Comparison of ENCODE assay signal across 8 cellular contexts in genomic region chr1:26788836-26789611, GRCh38. TPM values are rescaled to one million over a fixed set of nuclear protein-coding genes. Genes with fewer than 3 reads are reported as not detected.
DNase-seq lines count a peak whose midpoint lies in the region; ATAC-seq and TF ChIP-seq lines count a peak whose summit lies in the region.

No MANE protein-coding gene starts in this region.

- H3K27me3 ChIP-seq in ectodermal cell (ENCODE audit: control insufficient read depth, insufficient read depth, low read length, poor library complexity, severe bottlenecking) (no peaks in the 10 kb centered on the region), lower lobe of right lung (ENCODE audit: low read depth) (no peaks in the 10 kb centered on the region)

- H3K4me1 Mint-ChIP-seq in activated CD4-positive, alpha-beta memory T cell treated with anti-CD3 and anti-CD28 coated beads, Interleukin-2, amount 10 ng/mL, durations not matched to agents 7 days and 5 days = peaks cover 72% of the 10 kb centered on the region

- peak overlapping the region; percentile 100 for H3K27ac Mint-ChIP-seq in activated CD4-positive, alpha-beta memory T cell treated with anti-CD3 and anti-CD28 coated beads, Interleukin-2, amount 10 ng/mL, durations not matched to agents 7 days and 5 days

- H3K4me3 Mint-ChIP-seq in activated CD4-positive, alpha-beta memory T cell treated with anti-CD3 and anti-CD28 coated beads, Interleukin-2, amount 10 ng/mL, durations not matched to agents 7 days and 5 days = peak overlapping the region; percentile 79

- peak; percentile 83 for DNase-seq in D341Med (ENCODE audit: low spot score)
- DNase-seq in NCI-H748 (lab: John Stamatoyannopoulos, UW; ENCODE audit: unreplicated experiment) = peak; percentile 82
- peak; percentile 89 for DNase-seq in activated CD4-positive, alpha-beta memory T cell treated with anti-CD3 and anti-CD28 coated beads, Interleukin-2, amount 10 ng/mL, durations not matched to agents 7 days and 5 days
- peak; percentile 90 for DNase-seq in lower lobe of right lung
- peak; percentile 65 to 77 (median 73) for DNase-seq in stimulated activated CD4-positive, alpha-beta T cell treated with anti-CD3 and anti-CD28 coated beads, TNF-alpha, amount 100 ng/mL, for 1 hour (ENCODE audit: low read depth in 3 of 3, low spot score in 1 of 3)

- ATAC-seq in HG03439 (IDR thresholded peaks at IDR 0.05; ENCODE audit: unreplicated experiment) (peak; percentile 32), lower lobe of right lung (peak; percentile 78 to 80), HG02970 (IDR thresholded peaks at IDR 0.05; ENCODE audit: low FRiP score, unreplicated experiment) (no peak)

- peaks cover 27% of the 10 kb centered on the region for H3K4me1 ChIP-seq in ectodermal cell (ENCODE audit: control insufficient read depth, insufficient read depth, low read length)
- peaks cover 43% of the 10 kb centered on the region for H3K4me1 ChIP-seq in lower lobe of right lung

- intact Hi-C loops in lower lobe of right lung (cut with DNase I) = loop anchor here (10.0 kb wide), 1 partner anchor 94 kb away; the partner anchor contains the start of gene ARID1A

- H3K27ac ChIP-seq in ectodermal cell (ENCODE audit: insufficient read depth, low read depth, low read length, poor library complexity, severe bottlenecking) = no peak overlapping the region
- peak overlapping the region; percentile 98 for H3K27ac ChIP-seq in lower lobe of right lung

- H3K9me3 ChIP-seq in ectodermal cell (ENCODE audit: control insufficient read depth, low read length) (no peaks in the 10 kb centered on the region), lower lobe of right lung (no peaks in the 10 kb centered on the region)

- H3K36me3 Mint-ChIP-seq in activated CD4-positive, alpha-beta memory T cell treated with anti-CD3 and anti-CD28 coated beads, Interleukin-2, amount 10 ng/mL, durations not matched to agents 7 days and 5 days (ENCODE audit: low read depth) = peaks cover 16% of the 10 kb centered on the region

- H3K9me3 Mint-ChIP-seq in activated CD4-positive, alpha-beta memory T cell treated with anti-CD3 and anti-CD28 coated beads, Interleukin-2, amount 10 ng/mL, durations not matched to agents 7 days and 5 days = no peaks in the 10 kb centered on the region

- CTCF ChIA-PET in activated CD4-positive, alpha-beta memory T cell treated with anti-CD3 and anti-CD28 coated beads, Interleukin-2, amount 10 ng/mL, durations not matched to agents 7 days and 5 days (lab: Charles Lee) = interaction anchor here (0.8 to 8.2 kb wide), 39 partner anchors 8 to 372 kb away, joined by 3 to 221 read pairs (median 5); partner anchors contain the start of gene ARID1A

- POLR2A ChIA-PET in activated CD4-positive, alpha-beta memory T cell treated with anti-CD3 and anti-CD28 coated beads, Interleukin-2, amount 10 ng/mL, durations not matched to agents 7 days and 5 days (lab: Charles Lee) = interaction anchor here (0.6 to 9.4 kb wide), 41 partner anchors 10 to 514 kb away, joined by 3 to 516 read pairs (median 7); partner anchors contain the start of genes ARID1A, DHDDS, GPATCH3 and GPN2

- WGBS in ectodermal cell, 2 experiments = 12 to 13% methylated on average over 19 of the region's 19 CpGs

- no peaks in the 10 kb centered on the region for H3K27me3 Mint-ChIP-seq in activated CD4-positive, alpha-beta memory T cell treated with anti-CD3 and anti-CD28 coated beads, Interleukin-2, amount 10 ng/mL, durations not matched to agents 7 days and 5 days

- peaks cover 5% of the 10 kb centered on the region for H3K36me3 ChIP-seq in ectodermal cell (ENCODE audit: control insufficient read depth, insufficient read depth, low read length)
- peaks cover 16% of the 10 kb centered on the region for H3K36me3 ChIP-seq in lower lobe of right lung

- H3K4me3 ChIP-seq in ectodermal cell (ENCODE audit: insufficient read depth, low read depth, low read length) (peak overlapping the region; percentile 75), lower lobe of right lung (peak overlapping the region; percentile 90)

- TF ChIP-seq CTCF in lower lobe of right lung (IDR thresholded peaks at IDR 0.05) = peak; percentile 94

RNA-seq across cellular contexts. Expression of gene PIGV, which starts 1.3 kb away (rescaled TPM):
- total RNA-seq in activated CD4-positive, alpha-beta memory T cell treated with anti-CD3 and anti-CD28 coated beads, Interleukin-2, amount 10 ng/mL, durations not matched to agents 7 days and 5 days = 10 to 100 TPM; 16.6 to 16.9 TPM
- 14.4 TPM for polyA plus RNA-seq in ectodermal cell (2013, experiment 1 of 4)
- polyA plus RNA-seq in ectodermal cell (2013, experiment 2 of 4) = 12.9 TPM
- 11.8 TPM for polyA plus RNA-seq in ectodermal cell (2013, experiment 3 of 4)
- 12.6 TPM for polyA plus RNA-seq in ectodermal cell (2013, experiment 4 of 4)
- total RNA-seq in lower lobe of right lung = 20.3 TPM

RNA-seq across cellular contexts. Expression of gene ZDHHC18, which starts 37.5 kb away (rescaled TPM):
- 10 to 100 TPM; 73.3 to 76.3 TPM for total RNA-seq in activated CD4-positive, alpha-beta memory T cell treated with anti-CD3 and anti-CD28 coated beads, Interleukin-2, amount 10 ng/mL, durations not matched to agents 7 days and 5 days
- polyA plus RNA-seq in ectodermal cell (2013, experiment 1 of 4) = 62.3 TPM
- polyA plus RNA-seq in ectodermal cell (2013, experiment 2 of 4) = 63.6 TPM
- 40.0 TPM for polyA plus RNA-seq in ectodermal cell (2013, experiment 3 of 4)
- polyA plus RNA-seq in ectodermal cell (2013, experiment 4 of 4) = 42.0 TPM
- 29.1 TPM for total RNA-seq in lower lobe of right lung
